ENCODE assay signal across 23 cellular contexts in genomic region chr11:11722861-11723260, GRCh38.
"Had no signal": no experiment of that assay in that cellular context is flagged by ENCODE, and none has a peak within 500 bp of the region (broad histone marks: within the 10 kb centered on the region; RNA-seq: fewer than 3 reads in every experiment).

No MANE protein-coding gene starts in this region.

- H3K4me3 Mint-ChIP-seq: naive thymus-derived CD4-positive, alpha-beta T cell; nephron progenitor cell; stimulated activated naive B cell treated with anti-CD40 and anti-IgM and Interleukin-4, amounts not matched to agents 10 μg/mL and 1 μg/mL and 100 μg/mL, for 72 hours had no signal

- DNase-seq: colonic mucosa; dermis blood vessel endothelial cell; gastrocnemius medialis; heart right ventricle; hypothalamus; islet precursor cell; left ventricle myocardium superior; naive thymus-derived CD4-positive, alpha-beta T cell; nephron progenitor cell; psoas muscle; retina; spleen; stimulated activated CD4-positive, alpha-beta T cell treated with anti-CD3 and anti-CD28 coated beads, Interleukin-15, amount 100 ng/mL, for 24 hours; stimulated activated CD4-positive, alpha-beta T cell treated with anti-CD3 and anti-CD28 coated beads, Interleukin-1b, Interleukin-23, amount 100 ng/mL, for 48 hours; stimulated activated CD4-positive, alpha-beta T cell treated with anti-CD3 and anti-CD28 coated beads, Interleukin-4, amount 100 ng/mL, for 24 hours; stimulated activated naive B cell treated with anti-CD40 and anti-IgM and Interleukin-4, amounts not matched to agents 10 μg/mL and 1 μg/mL and 100 μg/mL, for 72 hours; stomach; substantia nigra; transverse colon had no signal

- H3K27ac Mint-ChIP-seq: naive thymus-derived CD4-positive, alpha-beta T cell; nephron progenitor cell; stimulated activated naive B cell treated with anti-CD40 and anti-IgM and Interleukin-4, amounts not matched to agents 10 μg/mL and 1 μg/mL and 100 μg/mL, for 72 hours had no signal

- H3K4me1 Mint-ChIP-seq: naive thymus-derived CD4-positive, alpha-beta T cell; nephron progenitor cell; stimulated activated naive B cell treated with anti-CD40 and anti-IgM and Interleukin-4, amounts not matched to agents 10 μg/mL and 1 μg/mL and 100 μg/mL, for 72 hours had no signal

- H3K36me3 ChIP-seq: colonic mucosa, gastrocnemius medialis, heart right ventricle, neutrophil, spleen, stomach, thoracic aorta, transverse colon had no signal

- H3K4me1 ChIP-seq: colonic mucosa, gastrocnemius medialis, heart right ventricle, psoas muscle, spleen, stomach, transverse colon had no signal

- ATAC-seq: gastrocnemius medialis; heart right ventricle; left ventricle myocardium superior; naive thymus-derived CD4-positive, alpha-beta T cell; psoas muscle; sciatic nerve; stimulated activated naive B cell treated with anti-CD40 and anti-IgM and Interleukin-4, amounts not matched to agents 10 μg/mL and 1 μg/mL and 100 μg/mL, for 72 hours had no signal

- H3K4me3 ChIP-seq: colonic mucosa, gastrocnemius medialis, heart right ventricle, lung, psoas muscle, spleen, stomach, thoracic aorta, transverse colon had no signal

- H3K27me3 ChIP-seq: colonic mucosa, gastrocnemius medialis, neutrophil, stomach, transverse colon had no signal

- H3K27ac ChIP-seq: colonic mucosa, gastrocnemius medialis, heart right ventricle, neutrophil, psoas muscle, spleen, stomach, thoracic aorta, transverse colon had no signal

- H3K9me3 ChIP-seq: colonic mucosa, gastrocnemius medialis, neutrophil, thoracic aorta, transverse colon had no signal
